8 cellular contexts compared by ENCODE assay signal in genomic region chr12:9813821-9814798, GRCh38. TPM values are rescaled to one million over a fixed set of nuclear protein-coding genes. Genes with fewer than 3 reads are reported as not detected.
DNase-seq lines count a peak whose midpoint lies in the region; ATAC-seq and TF ChIP-seq lines count a peak whose summit lies in the region.

No MANE protein-coding gene starts in this region.

- ATAC-seq in HG02981 (IDR thresholded peaks at IDR 0.05; ENCODE audit: unreplicated experiment): peak; percentile 77

- H3K4me3 Mint-ChIP-seq in endothelial cell (ENCODE audit: unreplicated experiment): no peak overlapping the region

- H3K4me1 ChIP-seq in mononuclear cell (ENCODE audit: insufficient read depth, low read length): peaks cover 28% of the 10 kb centered on the region

- H3K27me3 Mint-ChIP-seq in endothelial cell (ENCODE audit: unreplicated experiment): peaks cover 4% of the 10 kb centered on the region

- H3K9me3 Mint-ChIP-seq in endothelial cell (ENCODE audit: unreplicated experiment): no peaks in the 10 kb centered on the region

- no peak overlapping the region for H3K27ac Mint-ChIP-seq in endothelial cell (ENCODE audit: unreplicated experiment)

- peak overlapping the region; percentile 38 for H3K4me3 ChIP-seq in mononuclear cell (ENCODE audit: low read length)

- peaks cover 5% of the 10 kb centered on the region for H3K4me1 Mint-ChIP-seq in endothelial cell (ENCODE audit: unreplicated experiment)

- TF ChIP-seq CTCF in endothelial cell (IDR thresholded peaks at IDR 0.05; ENCODE audit: unreplicated experiment): peak; percentile 83

- no peaks in the 10 kb centered on the region for H3K27me3 ChIP-seq in mononuclear cell (ENCODE audit: insufficient read depth, low read length)

- DNase-seq in SKM-1 treated with dmso at 0.1 percent for 144 hours (lab: John Stamatoyannopoulos, UW; ENCODE audit: unreplicated experiment): peak; percentile 43
- no peak for DNase-seq in SKM-1 (lab: John Stamatoyannopoulos, UW; ENCODE audit: unreplicated experiment)
- peak; percentile 22 for DNase-seq in NCI-H774 (lab: John Stamatoyannopoulos, UW)
- peak; percentile 82 to 88 for DNase-seq in activated CD8-positive, alpha-beta memory T cell treated with anti-CD3 and anti-CD28 coated beads for 1 hour (ENCODE audit: extremely low read depth in 1 of 2, low read depth in 1 of 2)
- peak; percentile 85 for DNase-seq in endothelial cell (ENCODE audit: low spot score)
- DNase-seq in stimulated activated CD8-positive, alpha-beta memory T cell treated with anti-CD3 and anti-CD28 coated beads, Interleukin-4, amount 100 ng/mL, for 48 hours: peak; percentile 96

- H3K36me3 Mint-ChIP-seq in endothelial cell (ENCODE audit: low read depth, unreplicated experiment): no peaks in the 10 kb centered on the region

- H3K9me3 ChIP-seq in mononuclear cell (ENCODE audit: low read depth, low read length): no peaks in the 10 kb centered on the region

RNA-seq across cellular contexts. Expression of gene KLRF1, which starts 13.2 kb away (rescaled TPM):
- total RNA-seq in endothelial cell (ENCODE audit: unreplicated experiment): not detected
- 27.0 TPM for total RNA-seq in mononuclear cell

RNA-seq across cellular contexts. Expression of gene CD69, which starts 53.4 kb away (rescaled TPM):
- 0.69 TPM for total RNA-seq in endothelial cell (ENCODE audit: unreplicated experiment)
- total RNA-seq in mononuclear cell: 2,627 TPM

RNA-seq across cellular contexts. Expression of gene CLEC2B, which starts 55.0 kb away (rescaled TPM):
- total RNA-seq in endothelial cell (ENCODE audit: unreplicated experiment): not detected
- total RNA-seq in mononuclear cell: 248 TPM

Comparison
In these comparisons a context has a peak if more than half of its experiments do, and no peak if none do; other contexts are left out.
1. RNA of gene KLRF1, which starts 13.2 kb away (total RNA-seq): 27.0 TPM in mononuclear cell (single experiment); not detected in endothelial cell (single experiment); every median in the first group is over 10 times any median in the second.
2. RNA of gene CD69, which starts 53.4 kb away (total RNA-seq): 2,627 TPM in mononuclear cell (single experiment); 0.69 TPM in endothelial cell (single experiment); every median in the first group is over 1,000 times any median in the second.
3. RNA of gene CLEC2B, which starts 55.0 kb away (total RNA-seq): 248 TPM in mononuclear cell (single experiment); not detected in endothelial cell (single experiment); every median in the first group is over 100 times any median in the second.